ENCODE assay signal across 24 cellular contexts in genomic region chr1:60108223-60108622, GRCh38.
DNase-seq lines count a peak whose midpoint lies in the region; ATAC-seq and TF ChIP-seq lines count a peak whose summit lies in the region.
"Had no signal": no experiment of that assay in that cellular context is flagged by ENCODE, and none has a peak within 500 bp of the region (broad histone marks: within the 10 kb centered on the region; RNA-seq: fewer than 3 reads in every experiment).

No MANE protein-coding gene starts in this region.

- peak; percentile 60 for DNase-seq in DMS79 (lab: John Stamatoyannopoulos, UW)
- peak; percentile 59 for DNase-seq in kidney glomerular epithelial cell (lab: John Stamatoyannopoulos, UW)
- no peak for DNase-seq in pons (ENCODE audit: low spot score)
- no peak for DNase-seq in NCI-H2196 treated with DMSO at 0.1 percent for 48 hours (lab: John Stamatoyannopoulos, UW; ENCODE audit: unreplicated experiment)
- DNase-seq: activated CD4-positive, alpha-beta T cell treated with anti-CD3 and anti-CD28 coated beads for 48 hours; activated gamma-delta T cell treated with Interleukin-2 at 50 U/mL for 16 hours; activated T-cell treated with anti-CD3 and anti-CD28 coated beads, Interleukin-2, amount 50 U/mL, for 1 hour; central memory CD4-positive, alpha-beta T cell; DND-41; mucosa of descending colon; NCI-H1694; NCI-H226; ovary; SHP77; small intestine; stimulated activated CD8-positive, alpha-beta memory T cell treated with anti-CD3 and anti-CD28 coated beads, Interleukin-4, amount 100 ng/mL, for 48 hours; stomach; WERI-Rb-1 had no signal

- ATAC-seq in HG02973 (IDR thresholded peaks at IDR 0.05; ENCODE audit: unreplicated experiment) = no peak
- ATAC-seq: mucosa of descending colon; natural killer cell treated with Interleukin-12 subunit alpha and Interleukin-12 subunit beta and Interleukin-15 and Interleukin-18, amount 100 ng/mL, for 72 hours; Panc1 had no signal

- TF ChIP-seq CTCF in VCaP (conservative IDR thresholded peaks at IDR 0.05) = no peak

- H3K27ac ChIP-seq in VCaP = peak overlapping the region; percentile 72
- H3K27ac ChIP-seq: ovary, stomach, tibial nerve, WERI-Rb-1 had no signal

- no peak for TF ChIP-seq EP300 in Ishikawa (IDR thresholded peaks at IDR 0.05; ENCODE audit: borderline replicate concordance)

- TF ChIP-seq RAD21 in Ishikawa (IDR thresholded peaks at IDR 0.05; ENCODE audit: low read depth) = no peak

TF ChIP-seq in Ishikawa, 13 proteins besides CTCF, POLR2A, EP300 and RAD21:
- no peak for TF ChIP-seq EGR1 (IDR thresholded peaks at IDR 0.05)
- TF ChIP-seq TEAD4 (IDR thresholded peaks at IDR 0.05) = peak; percentile 75
- no peak for TF ChIP-seq CREB1 (IDR thresholded peaks at IDR 0.05; ENCODE audit: low read depth)
- TF ChIP-seq TCF12 (IDR thresholded peaks at IDR 0.05; ENCODE audit: low read depth) = no peak
- TF ChIP-seq NFIC (IDR thresholded peaks at IDR 0.05) = peak; percentile 90
- TF ChIP-seq CEBPB (IDR thresholded peaks at IDR 0.05) = no peak

Comparison
In these comparisons a context has a peak if more than half of its experiments do, and no peak if none do; other contexts are left out.
1. DNase-seq: peak in DMS79 (single experiment) and kidney glomerular epithelial cell (single experiment); none in pons (single experiment) and NCI-H2196 treated with DMSO at 0.1 percent for 48 hours (single experiment).